ENCODE assay signal across 8 cellular contexts in the genomic region with DNA sequence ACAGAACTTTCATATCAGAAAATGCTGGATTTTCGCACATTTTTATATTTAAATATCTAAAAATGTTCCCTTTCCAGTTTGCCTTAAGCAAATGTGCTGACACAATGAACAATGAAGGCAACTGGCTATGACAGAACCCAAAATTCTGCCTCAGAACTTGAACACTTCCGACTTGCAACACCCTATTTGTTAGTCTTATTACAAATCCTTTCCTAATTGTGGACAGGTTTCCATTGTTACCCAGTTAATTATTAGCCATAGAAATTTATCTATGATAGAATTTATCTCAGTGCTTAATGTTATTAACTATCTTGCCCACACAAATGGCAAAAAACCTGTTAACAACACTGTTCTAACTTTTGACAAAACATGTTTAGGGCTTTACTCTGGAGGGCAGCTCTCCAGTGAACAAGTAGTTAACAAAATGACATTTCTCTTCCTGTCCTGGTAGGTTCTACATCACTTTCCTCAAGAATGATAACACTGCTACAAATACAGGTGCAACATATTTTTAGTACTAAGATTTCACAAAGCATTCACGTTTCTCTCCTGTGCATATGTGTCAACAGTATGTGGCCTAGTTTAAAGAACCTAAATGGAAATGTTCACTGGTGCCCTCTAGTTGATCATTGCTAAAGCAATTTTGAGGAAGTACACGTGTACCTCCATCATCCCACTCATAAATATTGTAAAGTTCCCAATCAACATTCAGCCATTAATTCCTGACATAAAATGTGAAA. TPM values are rescaled to one million over a fixed set of nuclear protein-coding genes. Genes with fewer than 3 reads are reported as not detected.
DNase-seq lines count a peak whose midpoint lies in the region; ATAC-seq and TF ChIP-seq lines count a peak whose summit lies in the region.

No MANE protein-coding gene starts in this region.

- H3K27me3 Mint-ChIP-seq in activated naive CD8-positive, alpha-beta T cell treated with anti-CD3 and anti-CD28 coated beads for 36 hours = no peaks in the 10 kb centered on the region

- CTCF ChIA-PET in HCT116 (lab: Charles Lee) = interaction anchor here (1.1 to 1.2 kb wide), 2 partner anchors 57 to 412 kb away, joined by 3 to 5 read pairs; no protein-coding TSS in a partner anchor

- H2AFZ ChIP-seq in HCT116 (ENCODE audit: low read depth, low read length, poor library complexity, severe bottlenecking) (no peak overlapping the region), Loucy (ENCODE audit: low read length) (no peak overlapping the region)

- H3K27me3 ChIP-seq in cardiac muscle cell = no peaks in the 10 kb centered on the region
- no peaks in the 10 kb centered on the region for H3K27me3 ChIP-seq in HCT116 (ENCODE audit: insufficient read depth, low read length)
- H3K27me3 ChIP-seq in Loucy (ENCODE audit: insufficient read depth, low read length, poor library complexity, severe bottlenecking) = no peaks in the 10 kb centered on the region
- H3K27me3 ChIP-seq in kidney epithelial cell (ENCODE audit: control insufficient read depth, insufficient read depth, low read length) = no peaks in the 10 kb centered on the region

- H3K79me2 ChIP-seq in HCT116 (ENCODE audit: insufficient read depth, low read length) (no peaks in the 10 kb centered on the region), Loucy (ENCODE audit: insufficient read depth, low read length) (peaks cover 85% of the 10 kb centered on the region)

- peak; percentile 44 for TF ChIP-seq CTCF in cardiac muscle cell (IDR thresholded peaks at IDR 0.05; ENCODE audit: low read depth, low read length)
- TF ChIP-seq CTCF in HCT116 (IDR thresholded peaks at IDR 0.05 in 2 of 3, conservative IDR thresholded peaks at IDR 0.05 in 1 of 3; ENCODE audit: borderline replicate concordance in 1 of 3, insufficient read depth in 1 of 3, low read depth in 2 of 3, low read length in 2 of 3) = peak; percentile 31 to 46 (median 40); a peak in 4 of 6 replicates
- peak; percentile 73 for TF ChIP-seq CTCF in Loucy (conservative IDR thresholded peaks at IDR 0.05; ENCODE audit: low read length)
- TF ChIP-seq CTCF in kidney epithelial cell (IDR thresholded peaks at IDR 0.05; ENCODE audit: insufficient read depth, low read length, poor library complexity, severe bottlenecking) = peak; percentile 37

- peak overlapping the region; percentile 100 for H3K27ac Mint-ChIP-seq in activated naive CD8-positive, alpha-beta T cell treated with anti-CD3 and anti-CD28 coated beads for 36 hours

- H3K9ac ChIP-seq in HCT116 (ENCODE audit: low read length) (no peak overlapping the region), Loucy (ENCODE audit: low read depth, low read length, poor library complexity, severe bottlenecking) (no peak overlapping the region)

- peaks cover 76% of the 10 kb centered on the region for H3K4me1 Mint-ChIP-seq in activated naive CD8-positive, alpha-beta T cell treated with anti-CD3 and anti-CD28 coated beads for 36 hours

- RAD21 ChIA-PET in HCT116 (lab: Charles Lee; ENCODE audit: low non-redundant PET in 1 of 2, low total read pairs in 2 of 2, uncharacterized antibody in 2 of 2, unreplicated experiment in 2 of 2) = no interaction called here

- no peak for TF ChIP-seq POLR2A in HCT116 (IDR thresholded peaks at IDR 0.05; ENCODE audit: borderline replicate concordance, extremely low read depth, insufficient read depth, insufficient read length)

- H3K9me2 ChIP-seq in HCT116 (ENCODE audit: insufficient read depth) = no peaks in the 10 kb centered on the region
- no peaks in the 10 kb centered on the region for H3K9me2 ChIP-seq in Loucy (replicated peaks; ENCODE audit: low read depth, low read length)

- ATAC-seq in Right ventricle myocardium inferior (no peak), HCT116 (peak; percentile 41; the same call in 1 of the 2 replicates)

- H3K4me1 ChIP-seq in cardiac muscle cell (ENCODE audit: low read depth) (peaks cover 42% of the 10 kb centered on the region), HCT116 (ENCODE audit: control insufficient read depth in 1 of 2, insufficient read depth in 2 of 2, low read length in 2 of 2) (peaks cover 19 to 38% of the 10 kb centered on the region in 2 experiments), Loucy (ENCODE audit: insufficient read depth, low read length, poor library complexity, severe bottlenecking) (peaks cover 61% of the 10 kb centered on the region)

- H3K4me2 ChIP-seq in HCT116 (ENCODE audit: low read length) = peak overlapping the region; percentile 81
- peak overlapping the region; percentile 77 for H3K4me2 ChIP-seq in Loucy (ENCODE audit: low read depth, low read length, poor library complexity, severe bottlenecking)

- intact Hi-C loops in Right ventricle myocardium inferior (cut with DNase I) (loop anchor here (5.0 kb wide), 3 partner anchors 41 to 194 kb away; no protein-coding TSS in a partner anchor), HCT116 (cut with micrococcal nuclease) (loop anchor here (5.0 kb wide), 1 partner anchor 41 kb away; no protein-coding TSS in a partner anchor)

- H3K9me3 ChIP-seq in cardiac muscle cell (ENCODE audit: low read depth) (no peaks in the 10 kb centered on the region), HCT116 (ENCODE audit: control insufficient read depth in 1 of 2, insufficient read depth in 1 of 2, low read depth in 1 of 2, low read length in 2 of 2) (no peaks in the 10 kb centered on the region), Loucy (ENCODE audit: insufficient read depth, low read depth, low read length) (no peaks in the 10 kb centered on the region)

- BruUV-seq in HCT116 (replicated peaks; lab: Mats Ljungman, UMichigan) = no TSS peak

- peak; percentile 60 for TF ChIP-seq RAD21 in HCT116 (IDR thresholded peaks at IDR 0.05; ENCODE audit: low read depth)

- H3K36me3 ChIP-seq in cardiac muscle cell = no peaks in the 10 kb centered on the region
- no peaks in the 10 kb centered on the region for H3K36me3 ChIP-seq in HCT116 (ENCODE audit: control insufficient read depth in 1 of 2, insufficient read depth in 2 of 2, low read length in 2 of 2)
- no peaks in the 10 kb centered on the region for H3K36me3 ChIP-seq in Loucy (ENCODE audit: insufficient read depth, low read length)
- no peaks in the 10 kb centered on the region for H3K36me3 ChIP-seq in kidney epithelial cell (ENCODE audit: control insufficient read depth, insufficient read depth, low read length)

- H3K36me3 Mint-ChIP-seq in activated naive CD8-positive, alpha-beta T cell treated with anti-CD3 and anti-CD28 coated beads for 36 hours = peaks cover 44% of the 10 kb centered on the region

- 0 out of 2 replicates have a peak, but pooled peaks cover 5% of the 10 kb centered on the region for H3F3A ChIP-seq in Loucy (ENCODE audit: low read depth)

- H3K27ac ChIP-seq in cardiac muscle cell (peak overlapping the region; percentile 98), HCT116 (ENCODE audit: low read depth, low read length) (no peak overlapping the region)

- peaks cover 5% of the 10 kb centered on the region for H3K9me3 Mint-ChIP-seq in activated naive CD8-positive, alpha-beta T cell treated with anti-CD3 and anti-CD28 coated beads for 36 hours

- no peaks in the 10 kb centered on the region for H4K20me1 ChIP-seq in HCT116 (ENCODE audit: insufficient read depth)
- H4K20me1 ChIP-seq in Loucy (ENCODE audit: insufficient read depth, low read length, poor library complexity, severe bottlenecking) = peaks cover 13% of the 10 kb centered on the region

- POLR2A ChIA-PET in HCT116 (lab: Charles Lee) = no interaction called here

- DNase-seq in cardiac muscle cell (ENCODE audit: low read depth in 1 of 2, low spot score in 1 of 2) = peak; percentile 50 to 59
- no peak for DNase-seq in Right ventricle myocardium inferior (ENCODE audit: missing footprints)
- DNase-seq in HCT116 (ENCODE audit: low read depth, low spot score) = no peak
- no peak for DNase-seq in activated naive CD8-positive, alpha-beta T cell treated with anti-CD3 and anti-CD28 coated beads for 36 hours
- no peak for DNase-seq in kidney epithelial cell (ENCODE audit: low read depth)
- no peak for DNase-seq in amniotic stem cell (lab: John Stamatoyannopoulos, UW)
- no peak for DNase-seq in GOT3 (lab: John Stamatoyannopoulos, UW)

- H3K4me3 ChIP-seq in cardiac muscle cell (no peak overlapping the region), HCT116 (replicated peaks in 1 of 2; ENCODE audit: low read depth in 1 of 2, low read length in 2 of 2) (no peak overlapping the region), Loucy (ENCODE audit: low read length, poor library complexity, severe bottlenecking) (no peak overlapping the region), kidney epithelial cell (ENCODE audit: low read depth, low read length) (no peak overlapping the region)

- peak overlapping the region; percentile 23 for H3K4me3 Mint-ChIP-seq in activated naive CD8-positive, alpha-beta T cell treated with anti-CD3 and anti-CD28 coated beads for 36 hours

TF ChIP-seq in HCT116, 20 proteins besides CTCF, POLR2A, EP300 and RAD21 (continues in another document):
- TF ChIP-seq YY1 (IDR thresholded peaks at IDR 0.05; ENCODE audit: extremely low read depth, insufficient replicate concordance, low read depth, low read length) (no peak), SIN3A (IDR thresholded peaks at IDR 0.05; ENCODE audit: low read depth) (peak; percentile 32; the same call in 1 of the 2 replicates), CBX3 (IDR thresholded peaks at IDR 0.05; ENCODE audit: low read depth) (0 out of 2 replicates have a peak, but pooled peaks have one; percentile 59), ZFX (IDR thresholded peaks at IDR 0.05) (no peak), TCF7L2 (IDR thresholded peaks at IDR 0.05; ENCODE audit: borderline replicate concordance, extremely low read depth, insufficient read depth, insufficient read length) (no peak)
- TF ChIP-seq, protein P1, sequence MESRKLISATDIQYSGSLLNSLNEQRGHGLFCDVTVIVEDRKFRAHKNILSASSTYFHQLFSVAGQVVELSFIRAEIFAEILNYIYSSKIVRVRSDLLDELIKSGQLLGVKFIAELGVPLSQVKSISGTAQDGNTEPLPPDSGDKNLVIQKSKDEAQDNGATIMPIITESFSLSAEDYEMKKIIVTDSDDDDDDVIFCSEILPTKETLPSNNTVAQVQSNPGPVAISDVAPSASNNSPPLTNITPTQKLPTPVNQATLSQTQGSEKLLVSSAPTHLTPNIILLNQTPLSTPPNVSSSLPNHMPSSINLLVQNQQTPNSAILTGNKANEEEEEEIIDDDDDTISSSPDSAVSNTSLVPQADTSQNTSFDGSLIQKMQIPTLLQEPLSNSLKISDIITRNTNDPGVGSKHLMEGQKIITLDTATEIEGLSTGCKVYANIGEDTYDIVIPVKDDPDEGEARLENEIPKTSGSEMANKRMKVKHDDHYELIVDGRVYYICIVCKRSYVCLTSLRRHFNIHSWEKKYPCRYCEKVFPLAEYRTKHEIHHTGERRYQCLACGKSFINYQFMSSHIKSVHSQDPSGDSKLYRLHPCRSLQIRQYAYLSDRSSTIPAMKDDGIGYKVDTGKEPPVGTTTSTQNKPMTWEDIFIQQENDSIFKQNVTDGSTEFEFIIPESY (IDR thresholded peaks at IDR 0.05; ENCODE audit: extremely low read depth, insufficient replicate concordance, low read length) = no peak

RNA-seq across cellular contexts. Expression of a gene that starts 58.4 kb away (rescaled TPM):
- total RNA-seq in cardiac muscle cell = 12.0 and 18.0 TPM in 2 replicates
- polyA plus RNA-seq in cardiac muscle cell = 3.6 and 4.8 TPM in 2 replicates
- total RNA-seq in Right ventricle myocardium inferior = 12.6 TPM
- total RNA-seq in HCT116 (2021; ENCODE audit: unreplicated experiment) = 8.1 TPM
- polyA plus RNA-seq in HCT116 (2012) = 5.4 and 5.8 TPM in 2 replicates
- 10 to 100 TPM; 27.1 to 28.8 TPM for total RNA-seq in activated naive CD8-positive, alpha-beta T cell treated with anti-CD3 and anti-CD28 coated beads for 36 hours
- 24.6 and 26.6 TPM in 2 replicates for total RNA-seq in kidney epithelial cell

Comparison
In these comparisons a context has a peak if more than half of its experiments do, and no peak if none do; other contexts are left out.
1. DNase-seq: peak in cardiac muscle cell (2 of 2); none in Right ventricle myocardium inferior (single experiment), HCT116 (single experiment), activated naive CD8-positive, alpha-beta T cell treated with anti-CD3 and anti-CD28 coated beads for 36 hours (single experiment), kidney epithelial cell (single experiment), amniotic stem cell (single experiment) and GOT3 (single experiment).
2. Peak in every context shown above with its lines, with median percentiles within 50 percentile points of each other: CTCF ChIP-seq.